In genomic region chr10:86261933-86262665, GRCh38 we compare ENCODE assay signal across 9 cellular contexts.
DNase-seq lines count a peak whose midpoint lies in the region; ATAC-seq lines count a peak whose summit lies in the region.
"Had no signal": no experiment of that assay in that cellular context is flagged by ENCODE, and none has a peak within 500 bp of the region (broad histone marks: within the 10 kb centered on the region; RNA-seq: fewer than 3 reads in every experiment).

No MANE protein-coding gene starts in this region.

- DNase-seq in activated T-cell treated with anti-CD3 and anti-CD28 coated beads, Interleukin-2, amount 50 U/mL, for 4 hours = no peak
- DNase-seq in activated T-cell treated with anti-CD3 and anti-CD28 coated beads, Interleukin-2, amount 50 U/mL, for 24 hours = no peak
- DNase-seq in NCI-H187 treated with DMSO at 0.1 percent for 48 hours (lab: John Stamatoyannopoulos, UW) (peak; percentile 1), dermis blood vessel endothelial cell (peak; percentile 14), putamen (ENCODE audit: low spot score) (peak; percentile 64), NCI-H524 treated with DMSO at 0.1 percent for 48 hours (lab: John Stamatoyannopoulos, UW) (no peak)
- no peak for DNase-seq in activated CD4-positive, CD25-positive, alpha-beta regulatory T cell (lab: John Stamatoyannopoulos, UW)

- H3K36me3 Mint-ChIP-seq in activated T-cell treated with anti-CD3 and anti-CD28 coated beads, Interleukin-2, amount 50 U/mL, for 4 hours (ENCODE audit: insufficient read depth) = no peaks in the 10 kb centered on the region
- no peaks in the 10 kb centered on the region for H3K36me3 Mint-ChIP-seq in activated T-cell treated with anti-CD3 and anti-CD28 coated beads, Interleukin-2, amount 50 U/mL, for 24 hours (ENCODE audit: low read depth)
- H3K36me3 Mint-ChIP-seq: mesothelial cell of epicardium had no signal

- ATAC-seq in activated T-cell treated with anti-CD3 and anti-CD28 coated beads, Interleukin-2, amount 50 U/mL, for 4 hours = peak; percentile 29 to 38
- ATAC-seq in GM21717 (IDR thresholded peaks at IDR 0.05; ENCODE audit: unreplicated experiment) = peak; percentile 79

- peaks cover 35% of the 10 kb centered on the region for H3K27me3 Mint-ChIP-seq in activated T-cell treated with anti-CD3 and anti-CD28 coated beads, Interleukin-2, amount 50 U/mL, for 4 hours (ENCODE audit: low read depth)
- peaks cover 56% of the 10 kb centered on the region for H3K27me3 Mint-ChIP-seq in activated T-cell treated with anti-CD3 and anti-CD28 coated beads, Interleukin-2, amount 50 U/mL, for 24 hours

- H3K9me3 Mint-ChIP-seq in activated T-cell treated with anti-CD3 and anti-CD28 coated beads, Interleukin-2, amount 50 U/mL, for 4 hours = no peaks in the 10 kb centered on the region
- no peaks in the 10 kb centered on the region for H3K9me3 Mint-ChIP-seq in activated T-cell treated with anti-CD3 and anti-CD28 coated beads, Interleukin-2, amount 50 U/mL, for 24 hours
- H3K9me3 Mint-ChIP-seq: mesothelial cell of epicardium had no signal

- H3K27ac Mint-ChIP-seq in activated T-cell treated with anti-CD3 and anti-CD28 coated beads, Interleukin-2, amount 50 U/mL, for 24 hours = no peak overlapping the region
- H3K27ac Mint-ChIP-seq: mesothelial cell of epicardium had no signal

- peaks cover 2% of the 10 kb centered on the region for H3K4me1 Mint-ChIP-seq in activated T-cell treated with anti-CD3 and anti-CD28 coated beads, Interleukin-2, amount 50 U/mL, for 4 hours (ENCODE audit: low read depth)
- H3K4me1 Mint-ChIP-seq in activated T-cell treated with anti-CD3 and anti-CD28 coated beads, Interleukin-2, amount 50 U/mL, for 24 hours (ENCODE audit: low read depth) = peaks cover 3% of the 10 kb centered on the region
- H3K4me1 Mint-ChIP-seq: mesothelial cell of epicardium had no signal

- H3K4me3 Mint-ChIP-seq in activated T-cell treated with anti-CD3 and anti-CD28 coated beads, Interleukin-2, amount 50 U/mL, for 4 hours = no peak overlapping the region
- H3K4me3 Mint-ChIP-seq in activated T-cell treated with anti-CD3 and anti-CD28 coated beads, Interleukin-2, amount 50 U/mL, for 24 hours = no peak overlapping the region
- H3K4me3 Mint-ChIP-seq: mesothelial cell of epicardium had no signal

Comparison
In these comparisons a context has a peak if more than half of its experiments do, and no peak if none do; other contexts are left out.
1. DNase-seq: peak in NCI-H187 treated with DMSO at 0.1 percent for 48 hours (single experiment), dermis blood vessel endothelial cell (single experiment) and putamen (single experiment); none in activated T-cell treated with anti-CD3 and anti-CD28 coated beads, Interleukin-2, amount 50 U/mL, for 4 hours (single experiment), activated T-cell treated with anti-CD3 and anti-CD28 coated beads, Interleukin-2, amount 50 U/mL, for 24 hours (single experiment), activated CD4-positive, CD25-positive, alpha-beta regulatory T cell (0 of 4) and NCI-H524 treated with DMSO at 0.1 percent for 48 hours (single experiment).